Comparison of ENCODE assay signal across 8 cellular contexts in the genomic region with DNA sequence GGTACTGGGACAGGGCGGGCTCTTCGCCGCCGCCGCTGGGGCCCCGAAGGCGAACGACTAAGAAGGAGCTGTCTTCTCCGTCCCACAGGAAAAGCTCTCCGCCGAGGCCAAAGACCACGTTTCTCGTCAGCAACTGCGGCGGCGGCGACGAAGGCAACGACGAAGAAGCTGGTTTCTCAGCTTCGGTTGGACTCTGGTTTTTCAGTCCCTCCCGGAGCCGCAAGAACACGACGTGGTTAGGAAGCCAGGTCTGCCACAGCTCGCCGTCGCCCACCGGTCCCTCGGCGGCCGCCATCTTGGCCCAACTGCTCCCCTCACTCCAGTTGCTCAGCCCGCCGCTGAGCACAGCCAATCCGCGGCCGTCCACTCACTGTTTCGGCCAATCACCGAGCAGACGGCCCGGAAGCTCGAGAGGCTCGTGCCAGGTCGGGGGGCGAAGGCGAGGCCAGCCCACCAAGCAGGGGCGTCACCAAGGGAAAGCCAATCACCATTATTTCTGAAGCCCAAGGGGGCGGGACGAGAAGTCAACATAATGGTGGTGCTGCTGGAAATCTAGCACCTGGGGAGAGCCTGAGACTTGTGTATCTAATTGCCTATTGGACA. TPM values are rescaled to one million over a fixed set of nuclear protein-coding genes. Genes with fewer than 3 reads are reported as not detected.
DNase-seq lines count a peak whose midpoint lies in the region; TF ChIP-seq lines count a peak whose summit lies in the region.

A gene (minus strand): TSS at position 307 of the 603 bp plus-strand sequence. CDS start 12 bp downstream, at position 295.

- H4K91ac ChIP-seq in neuronal stem cell (ENCODE audit: low read depth, low read length, poor library complexity) = no peak within 1 kb of the TSS

- no CpG with 5 or more reads among the region's 49 CpGs for WGBS in neuronal stem cell (ENCODE audit: extremely low coverage in 2 of 2, insufficient read length in 2 of 2, insufficient replicate concordance in 1 of 2), 2 donors

- peaks cover 23 to 64% of the 10 kb centered on the region in 2 donors for H3K36me3 ChIP-seq in neuronal stem cell (replicated peaks in 1 of 2; ENCODE audit: control insufficient read depth in 2 of 2, insufficient read depth in 2 of 2, low read length in 2 of 2)

- no peak within 1 kb of the TSS for H3K14ac ChIP-seq in neuronal stem cell (ENCODE audit: low read length)

- in situ Hi-C loops in SK-MEL-5 (cut with HindIII; ENCODE audit: low pct_unique_long_range_greater_than_20kb, low sequenced_read_pairs) = no loop called here

- H3K4me2 ChIP-seq in neuronal stem cell (ENCODE audit: insufficient read depth, low read length, poor library complexity, severe bottlenecking) = peak within 1 kb of the TSS; percentile 83

- H3K27me3 ChIP-seq in neuronal stem cell (ENCODE audit: control insufficient read depth in 3 of 3, insufficient read depth in 3 of 3, low read depth in 1 of 3, low read length in 3 of 3) = no peaks in the 10 kb centered on the region

- H3K23ac ChIP-seq in neuronal stem cell (ENCODE audit: low read depth, low read length, poor library complexity) = peak within 1 kb of the TSS; percentile 95

- peak within 1 kb of the TSS; percentile 97 for H3K9ac ChIP-seq in neuronal stem cell (ENCODE audit: low read depth, low read length, poor library complexity)

- DNase-seq in GF-D8 (lab: John Stamatoyannopoulos, UW) = peak; percentile 78
- DNase-seq in HEK293T (ENCODE audit: extremely low spot score) = peak; percentile 95
- DNase-seq in MV-4-11 (lab: John Stamatoyannopoulos, UW) = peak; percentile 95
- DNase-seq in SK-MEL-5 (ENCODE audit: low read depth, low spot score) = peak; percentile 98
- DNase-seq in activated naive CD4-positive, alpha-beta T cell treated with Interleukin-2 at 50 U/mL for 16 hours = peak; percentile 97
- peak; percentile 97 for DNase-seq in foreskin melanocyte
- peak; percentile 96 for DNase-seq in neuronal stem cell (ENCODE audit: low spot score)

- TF ChIP-seq CTCF in subcutaneous adipose tissue (IDR thresholded peaks at IDR 0.05; ENCODE audit: low read depth) = no peak

- H3K4me1 ChIP-seq in neuronal stem cell (ENCODE audit: control insufficient read depth in 2 of 2, insufficient read depth in 1 of 2, low read depth in 1 of 2, low read length in 2 of 2) = peaks cover 2 to 5% of the 10 kb centered on the region in 2 donors

- peak within 1 kb of the TSS; percentile 94 for H2AFZ ChIP-seq in neuronal stem cell (ENCODE audit: low read length)

- H2BK5ac ChIP-seq in neuronal stem cell (ENCODE audit: low read length) = peak within 1 kb of the TSS; percentile 32

- H3K4me3 ChIP-seq in neuronal stem cell (ENCODE audit: low read length in 2 of 2) = peak within 1 kb of the TSS; percentile 79 to 93

- H3K4ac ChIP-seq in neuronal stem cell (ENCODE audit: low read length) = no peak within 1 kb of the TSS

- H2BK12ac ChIP-seq in neuronal stem cell (ENCODE audit: low read length) = no peak within 1 kb of the TSS

- no peak within 1 kb of the TSS for H4K8ac ChIP-seq in neuronal stem cell (ENCODE audit: low read depth, low read length)

- peaks cover 6% of the 10 kb centered on the region for H3K79me1 ChIP-seq in neuronal stem cell (ENCODE audit: low read depth, low read length)

- no peaks in the 10 kb centered on the region for H3K9me3 ChIP-seq in neuronal stem cell (replicated peaks in 1 of 2; ENCODE audit: control insufficient read depth in 2 of 2, insufficient read depth in 1 of 2, low read depth in 1 of 2, low read length in 2 of 2)

- no peak within 1 kb of the TSS for H2AK5ac ChIP-seq in neuronal stem cell (ENCODE audit: low read depth, low read length)

- H3K27ac ChIP-seq in neuronal stem cell (replicated peaks; ENCODE audit: low read length) = peak within 1 kb of the TSS; percentile 71

- H2BK15ac ChIP-seq in neuronal stem cell (ENCODE audit: low read length) = peak within 1 kb of the TSS; percentile 10

- H3K18ac ChIP-seq in neuronal stem cell (ENCODE audit: low read length) = peak within 1 kb of the TSS; percentile 96

- POLR2A ChIA-PET in HEK293T (lab: Yijun Ruan, JAX) = interaction anchor here (0.6 to 1.3 kb wide), 14 partner anchors 9 to 67 kb away, joined by 3 to 11 read pairs (median 5); a partner anchor contains a TSS

- CTCF ChIA-PET in HEK293T (lab: Yijun Ruan, JAX) = interaction anchor here (0.9 to 1.0 kb wide), 2 partner anchors 12 to 20 kb away, joined by 3 to 7 read pairs; a partner anchor contains a TSS

- H2BK120ac ChIP-seq in neuronal stem cell (ENCODE audit: low read depth, low read length) = no peak within 1 kb of the TSS

TF ChIP-seq in HEK293T, 16 proteins besides CTCF, POLR2A, EP300 and RAD21:
- TF ChIP-seq ZNF384 (IDR thresholded peaks at IDR 0.05) (no peak), L3MBTL2 (conservative IDR thresholded peaks at IDR 0.05) (peak; percentile 90), NFRKB (IDR thresholded peaks at IDR 0.05) (0 out of 2 replicates have a peak, but pooled peaks have one; percentile 16), LEF1 (IDR thresholded peaks at IDR 0.05; ENCODE audit: borderline replicate concordance) (no peak), ELF4 (IDR thresholded peaks at IDR 0.05) (peak; percentile 74), FOXM1 (IDR thresholded peaks at IDR 0.05; ENCODE audit: borderline replicate concordance) (no peak), BHLHE40 (IDR thresholded peaks at IDR 0.05; ENCODE audit: borderline replicate concordance) (no peak)
- TF ChIP-seq, protein P1, sequence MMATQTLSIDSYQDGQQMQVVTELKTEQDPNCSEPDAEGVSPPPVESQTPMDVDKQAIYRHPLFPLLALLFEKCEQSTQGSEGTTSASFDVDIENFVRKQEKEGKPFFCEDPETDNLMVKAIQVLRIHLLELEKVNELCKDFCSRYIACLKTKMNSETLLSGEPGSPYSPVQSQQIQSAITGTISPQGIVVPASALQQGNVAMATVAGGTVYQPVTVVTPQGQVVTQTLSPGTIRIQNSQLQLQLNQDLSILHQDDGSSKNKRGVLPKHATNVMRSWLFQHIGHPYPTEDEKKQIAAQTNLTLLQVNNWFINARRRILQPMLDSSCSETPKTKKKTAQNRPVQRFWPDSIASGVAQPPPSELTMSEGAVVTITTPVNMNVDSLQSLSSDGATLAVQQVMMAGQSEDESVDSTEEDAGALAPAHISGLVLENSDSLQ (IDR thresholded peaks at IDR 0.05) = peak; percentile 56; the same call in 1 of the 2 replicates

RNA-seq across cellular contexts. Expression of the gene that starts here (rescaled TPM):
- 136 and 152 TPM in 2 replicates for total RNA-seq in SK-MEL-5 (2014; rRNA removed; shearing (Covaris generic))
- 58.4 and 71.5 TPM in 2 replicates for polyA plus RNA-seq in SK-MEL-5 (2015; cell fraction: cytosol; rRNA removed)
- 32.1 and 38.5 TPM in 2 replicates for polyA plus RNA-seq in SK-MEL-5 (2015; cell fraction: nucleus; rRNA removed)
- polyA plus RNA-seq in neuronal stem cell (2013, experiment 1 of 2) = 54.7 TPM
- polyA plus RNA-seq in neuronal stem cell (2013, experiment 2 of 2) = 54.2 TPM
- total RNA-seq in subcutaneous adipose tissue = 100 to 1,000 TPM in 1 of 4 donors, 10 to 100 TPM in 3; 58.8 to 104 (median 64.6) TPM

Comparison
In these comparisons a context has a peak if more than half of its experiments do, and no peak if none do; other contexts are left out.
1. Peak in every context shown above with its lines: DNase-seq, H3K4me3 ChIP-seq and H3K27ac ChIP-seq.